ENCODE assay signal across 24 cellular contexts in the genomic region with DNA sequence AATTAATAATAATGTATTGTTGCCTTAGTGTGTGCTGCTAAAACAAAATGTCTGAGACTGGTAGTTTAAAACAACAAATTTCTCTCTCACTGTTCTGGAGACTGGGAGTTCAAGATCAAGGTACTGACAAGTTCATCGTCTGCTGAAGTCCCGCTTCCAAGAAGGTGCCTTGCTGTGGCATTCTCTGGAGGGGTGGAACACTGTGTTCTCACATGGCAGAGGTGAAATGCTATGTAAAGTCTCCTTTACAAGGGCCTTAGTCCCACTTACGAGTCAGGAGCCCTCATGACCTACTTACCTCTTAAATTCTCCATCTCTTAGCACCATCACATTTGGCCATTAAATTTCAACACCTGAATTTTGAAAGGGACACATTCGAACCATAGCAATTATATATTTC.
"Had no signal": no experiment of that assay in that cellular context is flagged by ENCODE, and none has a peak within 500 bp of the region (broad histone marks: within the 10 kb centered on the region; RNA-seq: fewer than 3 reads in every experiment).

No MANE protein-coding gene starts in this region.

- H3K4me3 ChIP-seq: coronary artery, dorsolateral prefrontal cortex, esophagus muscularis mucosa, gastroesophageal sphincter, heart left ventricle, hepatocyte, lower lobe of right lung, mucosa of descending colon had no signal

- H3K36me3 Mint-ChIP-seq: immature natural killer cell, memory B cell, naive B cell had no signal

- H3K9me3 ChIP-seq: lower lobe of right lung, mucosa of descending colon had no signal

- ATAC-seq: foreskin keratinocyte, gastroesophageal sphincter, heart left ventricle, left colon, left lobe of liver, left ventricle myocardium superior, mucosa of descending colon had no signal

- H3K27me3 ChIP-seq: dorsolateral prefrontal cortex, esophagus muscularis mucosa, foreskin keratinocyte, gastroesophageal sphincter, heart left ventricle, hepatocyte had no signal

- H3K27ac ChIP-seq: coronary artery, dorsolateral prefrontal cortex, esophagus muscularis mucosa, foreskin keratinocyte, gastroesophageal sphincter, heart left ventricle, hepatocyte, lower lobe of right lung had no signal

- H3K36me3 ChIP-seq: esophagus muscularis mucosa, gastroesophageal sphincter, heart left ventricle, lower lobe of right lung had no signal

- DNase-seq: dermis blood vessel endothelial cell; dorsolateral prefrontal cortex; effector CD4-positive, alpha-beta T cell; effector memory CD4-positive, alpha-beta T cell; foreskin keratinocyte; heart left ventricle; hypothalamus; immature natural killer cell; islet precursor cell; kidney; kidney glomerular epithelial cell; left colon; left ventricle myocardium superior; lower lobe of right lung; mammary epithelial cell; mucosa of descending colon; naive B cell had no signal

- H3K4me1 Mint-ChIP-seq: immature natural killer cell, memory B cell, naive B cell had no signal

- H3K4me1 ChIP-seq: esophagus muscularis mucosa, gastroesophageal sphincter, heart left ventricle, lower lobe of right lung had no signal

- H3K4me3 Mint-ChIP-seq: immature natural killer cell, memory B cell, mesothelial cell of epicardium, naive B cell had no signal

- H3K27ac Mint-ChIP-seq: immature natural killer cell, memory B cell, naive B cell had no signal

- H3K4me2 ChIP-seq: hepatocyte had no signal

- H2AFZ ChIP-seq: hepatocyte had no signal
